In genomic region chr3:197428117-197428761, GRCh38 we compare ENCODE assay signal across 7 cellular contexts.
DNase-seq lines count a peak whose midpoint lies in the region; ATAC-seq and TF ChIP-seq lines count a peak whose summit lies in the region.

No MANE protein-coding gene starts in this region.

- H3K4me1 Mint-ChIP-seq in activated T-helper 17 cell treated with anti-CD3 and anti-CD28 coated beads, Interleukin-2, amount 50 U/mL, for 72 hours, result peaks cover 20% of the 10 kb centered on the region

- no peak overlapping the region for H3K9ac ChIP-seq in Karpas-422 (ENCODE audit: low read length)

- H3K27ac Mint-ChIP-seq in activated T-helper 17 cell treated with anti-CD3 and anti-CD28 coated beads, Interleukin-2, amount 50 U/mL, for 72 hours, result peak overlapping the region; percentile 90

- peak; percentile 95 for ATAC-seq in activated T-helper 17 cell treated with anti-CD3 and anti-CD28 coated beads, Interleukin-2, amount 50 U/mL, for 72 hours (replicated peaks)
- no peak for ATAC-seq in GM21576 (IDR thresholded peaks at IDR 0.05; ENCODE audit: unreplicated experiment)
- no peak for ATAC-seq in GM18519 (IDR thresholded peaks at IDR 0.05; ENCODE audit: low FRiP score, unreplicated experiment)

- TF ChIP-seq CTCF in hepatocyte (IDR thresholded peaks at IDR 0.05; ENCODE audit: poor library complexity), result no peak

- H3K9me3 Mint-ChIP-seq in activated T-helper 17 cell treated with anti-CD3 and anti-CD28 coated beads, Interleukin-2, amount 50 U/mL, for 72 hours, result no peaks in the 10 kb centered on the region

- H3K36me3 ChIP-seq in Karpas-422 (ENCODE audit: insufficient read depth, low read length) (no peaks in the 10 kb centered on the region), hepatocyte (replicated peaks; ENCODE audit: insufficient read depth, low read depth) (no peaks in the 10 kb centered on the region)

- H3K79me2 ChIP-seq in Karpas-422 (ENCODE audit: low read length) (no peaks in the 10 kb centered on the region), hepatocyte (no peaks in the 10 kb centered on the region)

- H3K9me2 ChIP-seq in Karpas-422 (replicated peaks; ENCODE audit: insufficient read depth, low read length), result no peaks in the 10 kb centered on the region
- no peaks in the 10 kb centered on the region for H3K9me2 ChIP-seq in hepatocyte (replicated peaks; ENCODE audit: insufficient read depth)

- no peak overlapping the region for H2AFZ ChIP-seq in Karpas-422 (ENCODE audit: low read length)
- H2AFZ ChIP-seq in hepatocyte, result peak overlapping the region; percentile 37

- H4K20me1 ChIP-seq in Karpas-422 (ENCODE audit: insufficient read depth, low read depth, low read length), result no peaks in the 10 kb centered on the region
- no peaks in the 10 kb centered on the region for H4K20me1 ChIP-seq in hepatocyte (ENCODE audit: insufficient read depth, poor library complexity, severe bottlenecking)

- DNase-seq in Karpas-422 (peak; percentile 60), hepatocyte (ENCODE audit: low spot score) (peak; percentile 82), SKM-1 (lab: John Stamatoyannopoulos, UW; ENCODE audit: unreplicated experiment) (no peak)
- DNase-seq in stimulated activated CD8-positive, alpha-beta memory T cell treated with anti-CD3 and anti-CD28 coated beads, Interleukin-2, amount 100 ng/mL, for 48 hours (ENCODE audit: low read depth in 2 of 2), result peak; percentile 59

- H3K27me3 ChIP-seq in Karpas-422 (ENCODE audit: low read length) (no peaks in the 10 kb centered on the region), hepatocyte (no peaks in the 10 kb centered on the region)

- peaks cover 8% of the 10 kb centered on the region for H3K27me3 Mint-ChIP-seq in activated T-helper 17 cell treated with anti-CD3 and anti-CD28 coated beads, Interleukin-2, amount 50 U/mL, for 72 hours

- H3K4me2 ChIP-seq in Karpas-422 (ENCODE audit: low read depth, low read length, poor library complexity, severe bottlenecking) (no peak overlapping the region), hepatocyte (peak overlapping the region; percentile 67)

- H3K4me1 ChIP-seq in Karpas-422 (ENCODE audit: low read length), result peaks cover 8% of the 10 kb centered on the region
- peaks cover 34% of the 10 kb centered on the region for H3K4me1 ChIP-seq in hepatocyte (ENCODE audit: insufficient read depth)

- H3K4me3 ChIP-seq in Karpas-422 (ENCODE audit: low read length) (no peak overlapping the region), hepatocyte (no peak overlapping the region)

- H3K27ac ChIP-seq in Karpas-422 (ENCODE audit: low read length), result no peak overlapping the region
- H3K27ac ChIP-seq in hepatocyte, result peak overlapping the region; percentile 83

- H3K9me3 ChIP-seq in Karpas-422 (ENCODE audit: low read length), result no peaks in the 10 kb centered on the region
- H3K9me3 ChIP-seq in hepatocyte (ENCODE audit: low read depth), result no peaks in the 10 kb centered on the region

- no peaks in the 10 kb centered on the region for H3K36me3 Mint-ChIP-seq in activated T-helper 17 cell treated with anti-CD3 and anti-CD28 coated beads, Interleukin-2, amount 50 U/mL, for 72 hours (ENCODE audit: low read depth)

- WGBS in hepatocyte (ENCODE audit: low lambda C conversion rate, missing lambda C conversion rate), result 30% methylated on average over 10 of the region's 10 CpGs

- H3K4me3 Mint-ChIP-seq in activated T-helper 17 cell treated with anti-CD3 and anti-CD28 coated beads, Interleukin-2, amount 50 U/mL, for 72 hours, result peak overlapping the region; percentile 76
